6 cellular contexts compared by ENCODE assay signal in genomic region chr16:383326-384020, GRCh38. TPM values are rescaled to one million over a fixed set of nuclear protein-coding genes. Genes with fewer than 3 reads are reported as not detected.
DNase-seq lines count a peak whose midpoint lies in the region; ATAC-seq, FAIRE-seq and TF ChIP-seq lines count a peak whose summit lies in the region.

No MANE protein-coding gene starts in this region.

- peak overlapping the region; percentile 98 for H2AK5ac ChIP-seq in H1 (ENCODE audit: low read depth, low read length)

- ATAC-seq in GM21526 (IDR thresholded peaks at IDR 0.05; ENCODE audit: low FRiP score, unreplicated experiment), result no peak

- H2BK120ac ChIP-seq in H1 (replicated peaks; ENCODE audit: low read depth, low read length), result peak overlapping the region; percentile 99

- H4K8ac ChIP-seq in H1 (ENCODE audit: extremely low read depth, insufficient read depth, low read length), result peak overlapping the region; percentile 72; the same call in 1 of the 2 replicates

- no peaks in the 10 kb centered on the region for H3K9me3 ChIP-seq in BE2C
- no peaks in the 10 kb centered on the region for H3K9me3 ChIP-seq in H1 (ENCODE audit: insufficient read depth in 2 of 2, low read depth in 1 of 2, low read length in 1 of 2)
- H3K9me3 ChIP-seq in skeletal muscle satellite cell (replicated peaks; ENCODE audit: low read length), result no peaks in the 10 kb centered on the region

- peak overlapping the region; percentile 31; the same call in 1 of the 2 replicates for H3K27ac ChIP-seq in H1 (ENCODE audit: low read depth, low read length)

- H2BK15ac ChIP-seq in H1 (ENCODE audit: low read length), result peak overlapping the region; percentile 77; the same call in 1 of the 2 replicates

- TF ChIP-seq POLR2A in H1 (IDR thresholded peaks at IDR 0.05; ENCODE audit: control extremely low read depth in 1 of 2, low read depth in 2 of 2, low read length in 2 of 2), result no peak

- H3K27me3 ChIP-seq in BE2C, result no peaks in the 10 kb centered on the region
- H3K27me3 ChIP-seq in H1 (replicated peaks in 1 of 4; ENCODE audit: control insufficient read depth in 3 of 4, extremely low read depth in 1 of 4, insufficient read depth in 3 of 4, low read length in 3 of 4), result peaks cover 0 to 3% (median under 1%) of the 10 kb centered on the region in 4 experiments; a peak in 2 of 7 replicates
- no peaks in the 10 kb centered on the region for H3K27me3 ChIP-seq in skeletal muscle satellite cell (ENCODE audit: control insufficient read depth, insufficient read depth, low read length)

- H3K9ac ChIP-seq in H1 (replicated peaks in 1 of 4; ENCODE audit: extremely low read depth in 1 of 4, low read depth in 3 of 4, low read length in 3 of 4) (peak overlapping the region in 2 of 4 experiments; percentile 21 to 28; a peak in 2 of 7 replicates), skeletal muscle satellite cell (ENCODE audit: low read depth, low read length) (no peak overlapping the region)

- H2BK20ac ChIP-seq in H1 (ENCODE audit: low read length), result peak overlapping the region; percentile 0; the same call in 1 of the 2 replicates

- TF ChIP-seq EP300 in H1 (IDR thresholded peaks at IDR 0.05; ENCODE audit: borderline replicate concordance in 1 of 2, low read depth in 2 of 2, low read length in 2 of 2), result no peak

- peak overlapping the region; percentile 63 for H3K56ac ChIP-seq in H1 (replicated peaks; ENCODE audit: insufficient read length, low read depth, low read length)

- H4K5ac ChIP-seq in H1 (ENCODE audit: insufficient read length, low read depth, low read length), result peak overlapping the region; percentile 93

- CTCF ChIA-PET in H1 (lab: Charles Lee; ENCODE audit: partially characterized antibody), result interaction anchor here (0.7 to 2.5 kb wide), 7 partner anchors 9 to 278 kb away, joined by 3 to 12 read pairs (median 4); no protein-coding TSS in a partner anchor

- no peaks in the 10 kb centered on the region for H3K4me1 ChIP-seq in BE2C
- H3K4me1 ChIP-seq in H1 (replicated peaks in 1 of 4; ENCODE audit: control insufficient read depth in 3 of 4, insufficient read depth in 4 of 4, low read length in 3 of 4), result peaks cover 8 to 28% (median 19%) of the 10 kb centered on the region in 4 experiments
- H3K4me1 ChIP-seq in skeletal muscle satellite cell (ENCODE audit: control insufficient read depth, insufficient read depth, low read length), result peaks cover 3% of the 10 kb centered on the region

- DNase-seq in BE2C, result peak; percentile 12
- peak; percentile 4 for DNase-seq in NCI-H2227 treated with DMSO at 0.1 percent for 48 hours (lab: John Stamatoyannopoulos, UW)
- DNase-seq in H1 (ENCODE audit: low read depth in 1 of 2, low spot score in 2 of 2), result peak; percentile 79 to 83
- DNase-seq in GF-D8 (lab: John Stamatoyannopoulos, UW), result no peak

- 6% methylated on average over 32 of the region's 33 CpGs; no CpG with 5 or more reads in 1 of the 2 experiments for WGBS in H1 (ENCODE audit: extremely low coverage in 1 of 2, insufficient coverage in 1 of 2, insufficient read length in 1 of 2, insufficient replicate concordance in 2 of 2, low coverage in 1 of 2, low lambda C conversion rate in 2 of 2, missing lambda C conversion rate in 1 of 2), 2 experiments

- peak; percentile 42 for FAIRE-seq in H1 (lab: Jason Lieb, UNC)

- H2BK5ac ChIP-seq in H1 (ENCODE audit: low read depth, low read length), result peak overlapping the region; percentile 62

- TF ChIP-seq RAD21 in H1 (IDR thresholded peaks at IDR 0.05 in 1 of 2, conservative IDR thresholded peaks at IDR 0.05 in 1 of 2; ENCODE audit: low read depth in 2 of 2, low read length in 2 of 2), result no peak

- peak overlapping the region; percentile 99 for H4K91ac ChIP-seq in H1 (replicated peaks; ENCODE audit: insufficient read length, low read length)

- peaks cover 0 to 22% of the 10 kb centered on the region in 2 experiments; a peak in 2 of 4 replicates for H3K79me2 ChIP-seq in H1 (ENCODE audit: control insufficient read depth in 1 of 2, insufficient read depth in 2 of 2, low read length in 2 of 2)

- H3K14ac ChIP-seq in H1 (ENCODE audit: insufficient read length), result no peak overlapping the region

- H3K36me3 ChIP-seq in BE2C, result no peaks in the 10 kb centered on the region
- no peaks in the 10 kb centered on the region for H3K36me3 ChIP-seq in H1 (ENCODE audit: control insufficient read depth in 2 of 4, insufficient read depth in 4 of 4, low read length in 3 of 4)
- no peaks in the 10 kb centered on the region for H3K36me3 ChIP-seq in skeletal muscle satellite cell (ENCODE audit: insufficient read depth, low read length)

- H4K20me1 ChIP-seq in H1 (replicated peaks in 1 of 2; ENCODE audit: control insufficient read depth in 1 of 2, insufficient read depth in 2 of 2, low read length in 2 of 2), result peaks cover 9 to 11% of the 10 kb centered on the region in 2 experiments

- H3K4me2 ChIP-seq in H1 (ENCODE audit: insufficient read depth in 1 of 2, low read depth in 2 of 2, low read length in 2 of 2) (peak overlapping the region; percentile 87 to 95), skeletal muscle satellite cell (ENCODE audit: low read length) (peak overlapping the region; percentile 86)

- H2BK12ac ChIP-seq in H1 (ENCODE audit: low read depth, low read length), result peak overlapping the region; percentile 97; the same call in 1 of the 2 replicates

- peaks cover 4% of the 10 kb centered on the region; the same call in 1 of the 2 replicates for H3K79me1 ChIP-seq in H1 (ENCODE audit: low read depth, low read length)

- POLR2A ChIA-PET in H1 (lab: Charles Lee; ENCODE audit: partially characterized antibody), result interaction anchor here (0.8 to 7.3 kb wide), 18 partner anchors 9 to 298 kb away, joined by 3 to 67 read pairs (median 4); partner anchors contain the start of genes DECR2, MRPL28, NME4 and PIGQ

- peak overlapping the region; percentile 89 for H3K18ac ChIP-seq in H1 (ENCODE audit: extremely low read depth, low read length)

- peak overlapping the region; percentile 100 for H3K4ac ChIP-seq in H1 (replicated peaks; ENCODE audit: insufficient read length, low read depth, low read length)

- no peak overlapping the region for H2AFZ ChIP-seq in H1 (ENCODE audit: low read length)

- H3K23ac ChIP-seq in H1 (ENCODE audit: insufficient read length), result peak overlapping the region; percentile 39

- TF ChIP-seq CTCF in BE2C (IDR thresholded peaks at IDR 0.05; ENCODE audit: low read depth, low read length) (no peak), H1 (IDR thresholded peaks at IDR 0.05; ENCODE audit: control extremely low read depth in 1 of 3, insufficient read depth in 1 of 3, low read depth in 1 of 3, low read length in 3 of 3) (no peak)

- H3K23me2 ChIP-seq in H1 (ENCODE audit: low read depth, low read length), result peaks cover 13% of the 10 kb centered on the region

- no peak overlapping the region for H3K4me3 ChIP-seq in BE2C (ENCODE audit: low read depth, low read length)
- H3K4me3 ChIP-seq in H1 (ENCODE audit: extremely low read depth in 1 of 4, insufficient read depth in 2 of 4, low read depth in 3 of 4, low read length in 4 of 4), result peak overlapping the region; percentile 55 to 99 (median 58); a peak in 7 of 8 replicates
- no peak overlapping the region for H3K4me3 ChIP-seq in skeletal muscle satellite cell (ENCODE audit: low read length)

RNA-seq across cellular contexts. Expression of gene PGAP6, which starts 1.7 kb away (rescaled TPM):
- 137 TPM for polyA plus RNA-seq in BE2C (2012; ENCODE audit: insufficient read depth, insufficient read length, low read depth)
- total RNA-seq in H1 (2021; fragmentation: NEBNext Ultra II Directional; extraction: Animal tissue kit (Norgen Biotek cat#: 25700)), result 86.8 and 92.9 TPM in 2 replicates
- polyA plus RNA-seq in H1 (2011; rRNA removed), result 364 and 441 TPM in 2 replicates
- 227 TPM for polyA plus RNA-seq in H1 (2011; cell fraction: cytosol; rRNA removed)
- polyA plus RNA-seq in H1 (2011; cell fraction: nucleus; rRNA removed), result 362 TPM
- polyA plus RNA-seq in H1 (2012, experiment 1 of 2), result 72.3 to 126 TPM (median 121 TPM) in 4 replicates
- polyA plus RNA-seq in H1 (2012, experiment 2 of 2), result 70.7 TPM
- 90.3 TPM for polyA plus RNA-seq in H1 (2013, experiment 1 of 2)
- polyA plus RNA-seq in H1 (2013, experiment 2 of 2), result 94.9 TPM
- 167 and 180 TPM in 2 replicates for polyA minus RNA-seq in H1 (2011; rRNA and poly(A)+ RNA removed)
- polyA minus RNA-seq in H1 (2011; cell fraction: cytosol; rRNA and poly(A)+ RNA removed), result 106 TPM
- polyA minus RNA-seq in H1 (2011; cell fraction: nucleus; rRNA and poly(A)+ RNA removed), result 104 TPM
- 55.7 and 57.8 TPM in 2 replicates for total RNA-seq in skeletal muscle satellite cell (2012; rRNA removed)

RNA-seq across cellular contexts. Expression of gene MRPL28, which starts 13.1 kb away (rescaled TPM):
- 231 TPM for polyA plus RNA-seq in BE2C (2012; ENCODE audit: insufficient read depth, insufficient read length, low read depth)
- 88.9 and 95.7 TPM in 2 replicates for total RNA-seq in H1 (2021; fragmentation: NEBNext Ultra II Directional; extraction: Animal tissue kit (Norgen Biotek cat#: 25700))
- 188 and 257 TPM in 2 replicates for polyA plus RNA-seq in H1 (2011; rRNA removed)
- 238 TPM for polyA plus RNA-seq in H1 (2011; cell fraction: cytosol; rRNA removed)
- 174 TPM for polyA plus RNA-seq in H1 (2011; cell fraction: nucleus; rRNA removed)
- 80.1 to 165 TPM (median 138 TPM) in 4 replicates for polyA plus RNA-seq in H1 (2012, experiment 1 of 2)
- polyA plus RNA-seq in H1 (2012, experiment 2 of 2), result 134 TPM
- 74.5 TPM for polyA plus RNA-seq in H1 (2013, experiment 1 of 2)
- 74.2 TPM for polyA plus RNA-seq in H1 (2013, experiment 2 of 2)
- 52.8 and 69.8 TPM in 2 replicates for polyA minus RNA-seq in H1 (2011; rRNA and poly(A)+ RNA removed)
- 45.9 TPM for polyA minus RNA-seq in H1 (2011; cell fraction: cytosol; rRNA and poly(A)+ RNA removed)
- 37.7 TPM for polyA minus RNA-seq in H1 (2011; cell fraction: nucleus; rRNA and poly(A)+ RNA removed)
- total RNA-seq in skeletal muscle satellite cell (2012; rRNA removed), result 83.1 and 89.3 TPM in 2 replicates

RNA-seq across cellular contexts. Expression of gene NME4, which starts 13.5 kb away (rescaled TPM):
- 507 TPM for polyA plus RNA-seq in BE2C (2012; ENCODE audit: insufficient read depth, insufficient read length, low read depth)
- total RNA-seq in H1 (2021; fragmentation: NEBNext Ultra II Directional; extraction: Animal tissue kit (Norgen Biotek cat#: 25700)), result 408 and 418 TPM in 2 replicates
- 863 and 1,107 TPM in 2 replicates for polyA plus RNA-seq in H1 (2011; rRNA removed)
- polyA plus RNA-seq in H1 (2011; cell fraction: cytosol; rRNA removed), result 668 TPM
- 729 TPM for polyA plus RNA-seq in H1 (2011; cell fraction: nucleus; rRNA removed)
- 330 to 521 TPM (median 486 TPM) in 4 replicates for polyA plus RNA-seq in H1 (2012, experiment 1 of 2)
- 430 TPM for polyA plus RNA-seq in H1 (2012, experiment 2 of 2)
- 339 TPM for polyA plus RNA-seq in H1 (2013, experiment 1 of 2)
- polyA plus RNA-seq in H1 (2013, experiment 2 of 2), result 335 TPM
- polyA minus RNA-seq in H1 (2011; rRNA and poly(A)+ RNA removed), result 89.1 and 100 TPM in 2 replicates
- 116 TPM for polyA minus RNA-seq in H1 (2011; cell fraction: cytosol; rRNA and poly(A)+ RNA removed)
- 153 TPM for polyA minus RNA-seq in H1 (2011; cell fraction: nucleus; rRNA and poly(A)+ RNA removed)
- 86.2 and 134 TPM in 2 replicates for total RNA-seq in skeletal muscle satellite cell (2012; rRNA removed)

RNA-seq across cellular contexts. Expression of gene DECR2, which starts 18.2 kb away (rescaled TPM):
- polyA plus RNA-seq in BE2C (2012; ENCODE audit: insufficient read depth, insufficient read length, low read depth), result 11.6 TPM
- 28.2 and 30.6 TPM in 2 replicates for total RNA-seq in H1 (2021; fragmentation: NEBNext Ultra II Directional; extraction: Animal tissue kit (Norgen Biotek cat#: 25700))
- 39.9 and 58.5 TPM in 2 replicates for polyA plus RNA-seq in H1 (2011; rRNA removed)
- 43.2 TPM for polyA plus RNA-seq in H1 (2011; cell fraction: cytosol; rRNA removed)
- 104 TPM for polyA plus RNA-seq in H1 (2011; cell fraction: nucleus; rRNA removed)
- 23.8 to 34.0 TPM (median 28.4 TPM) in 4 replicates for polyA plus RNA-seq in H1 (2012, experiment 1 of 2)
- 22.3 TPM for polyA plus RNA-seq in H1 (2012, experiment 2 of 2)
- 23.1 TPM for polyA plus RNA-seq in H1 (2013, experiment 1 of 2)
- 20.7 TPM for polyA plus RNA-seq in H1 (2013, experiment 2 of 2)
- polyA minus RNA-seq in H1 (2011; rRNA and poly(A)+ RNA removed), result 6.4 and 7.8 TPM in 2 replicates
- 17.0 TPM for polyA minus RNA-seq in H1 (2011; cell fraction: cytosol; rRNA and poly(A)+ RNA removed)
- 17.9 TPM for polyA minus RNA-seq in H1 (2011; cell fraction: nucleus; rRNA and poly(A)+ RNA removed)
- 17.5 and 21.8 TPM in 2 replicates for total RNA-seq in skeletal muscle satellite cell (2012; rRNA removed)

RNA-seq across cellular contexts. Expression of gene AXIN1, which starts 30.9 kb away (rescaled TPM):
- polyA plus RNA-seq in BE2C (2012; ENCODE audit: insufficient read depth, insufficient read length, low read depth), result 24.6 TPM
- 41.9 and 43.2 TPM in 2 replicates for total RNA-seq in H1 (2021; fragmentation: NEBNext Ultra II Directional; extraction: Animal tissue kit (Norgen Biotek cat#: 25700))
- polyA plus RNA-seq in H1 (2011; rRNA removed), result 12.5 and 26.7 TPM in 2 replicates
- polyA plus RNA-seq in H1 (2011; cell fraction: cytosol; rRNA removed), result 29.7 TPM
- 30.5 TPM for polyA plus RNA-seq in H1 (2011; cell fraction: nucleus; rRNA removed)
- polyA plus RNA-seq in H1 (2012, experiment 1 of 2), result 21.0 to 35.0 TPM (median 34.0 TPM) in 4 replicates
- 23.6 TPM for polyA plus RNA-seq in H1 (2012, experiment 2 of 2)
- polyA plus RNA-seq in H1 (2013, experiment 1 of 2), result 20.5 TPM
- 21.4 TPM for polyA plus RNA-seq in H1 (2013, experiment 2 of 2)
- polyA minus RNA-seq in H1 (2011; rRNA and poly(A)+ RNA removed), result 7.3 and 10.3 TPM in 2 replicates
- 28.0 TPM for polyA minus RNA-seq in H1 (2011; cell fraction: cytosol; rRNA and poly(A)+ RNA removed)
- polyA minus RNA-seq in H1 (2011; cell fraction: nucleus; rRNA and poly(A)+ RNA removed), result 12.3 TPM
- 21.0 and 21.8 TPM in 2 replicates for total RNA-seq in skeletal muscle satellite cell (2012; rRNA removed)

Comparison
In these comparisons a context has a peak if more than half of its experiments do, and no peak if none do; other contexts are left out.
1. H3K4me3 ChIP-seq: peak in H1 (4 of 4); none in BE2C (single experiment) and skeletal muscle satellite cell (single experiment).